ENCODE assay signal across 14 cellular contexts in the genomic region with DNA sequence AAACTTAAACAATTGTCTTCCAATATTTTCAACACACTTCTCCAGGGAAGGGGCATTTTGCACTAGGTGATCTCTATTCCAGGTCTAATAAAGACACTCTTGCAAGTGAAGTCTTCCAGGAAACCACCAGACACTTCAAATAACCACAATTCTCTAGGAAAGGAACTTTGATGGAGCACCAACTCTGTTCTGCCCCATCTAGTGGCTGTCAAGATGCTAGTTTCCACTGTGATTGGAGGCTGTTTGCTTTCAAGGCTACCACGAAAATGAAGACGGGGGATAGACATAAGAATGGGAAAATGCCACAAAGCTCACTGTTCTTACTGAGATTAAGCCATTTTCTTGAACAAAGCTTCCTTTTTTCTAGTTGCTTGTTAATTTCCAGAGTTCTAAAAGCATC.
A peak's percentile ranks its signal among the peaks of the same experiment; 100 is the strongest.
DNase-seq lines count a peak whose midpoint lies in the region; ATAC-seq and TF ChIP-seq lines count a peak whose summit lies in the region.
"Had no signal": no experiment of that assay in that cellular context is flagged by ENCODE, and none has a peak within 500 bp of the region (broad histone marks: within the 10 kb centered on the region; RNA-seq: fewer than 3 reads in every experiment).

No MANE protein-coding gene starts in this region.

- H3K4me1 ChIP-seq in endodermal cell (ENCODE audit: control insufficient read depth, insufficient read depth, low read length): no peaks in the 10 kb centered on the region
- H3K4me1 ChIP-seq in neuronal stem cell (ENCODE audit: control insufficient read depth in 2 of 2, insufficient read depth in 1 of 2, low read depth in 1 of 2, low read length in 2 of 2): no peaks in the 10 kb centered on the region
- H3K4me1 ChIP-seq: parathyroid adenoma had no signal

- TF ChIP-seq CTCF in endodermal cell (conservative IDR thresholded peaks at IDR 0.05): peak; percentile 76

- H3K18ac ChIP-seq in neuronal stem cell (ENCODE audit: low read length): no peak overlapping the region

- H3K4me2 ChIP-seq in neuronal stem cell (ENCODE audit: insufficient read depth, low read length, poor library complexity, severe bottlenecking): no peak overlapping the region

- no peak overlapping the region for H3K4me3 ChIP-seq in endodermal cell (ENCODE audit: low read length)
- no peak overlapping the region for H3K4me3 ChIP-seq in neuronal stem cell (ENCODE audit: low read length in 2 of 2)

- H4K8ac ChIP-seq in neuronal stem cell (ENCODE audit: low read depth, low read length): no peak overlapping the region

- no peak overlapping the region for H4K91ac ChIP-seq in neuronal stem cell (ENCODE audit: low read depth, low read length, poor library complexity)

- H2BK15ac ChIP-seq in neuronal stem cell (ENCODE audit: low read length): no peak overlapping the region

- H3K27ac Mint-ChIP-seq in endodermal cell: no peak overlapping the region
- H3K27ac Mint-ChIP-seq: activated naive CD8-positive, alpha-beta T cell; T-helper 17 cell had no signal

- no peak overlapping the region for H2BK12ac ChIP-seq in neuronal stem cell (ENCODE audit: low read length)

- DNase-seq in ELF-1 (ENCODE audit: low read depth, low spot score) (peak; percentile 10), NCI-H82 treated with DMSO at 0.1 percent for 48 hours (lab: John Stamatoyannopoulos, UW; ENCODE audit: unreplicated experiment) (peak; percentile 0), endodermal cell (no peak), neuronal stem cell (ENCODE audit: low spot score) (no peak), LoVo (ENCODE audit: low spot score) (no peak)
- DNase-seq: NCI-H774; stimulated activated CD4-positive, alpha-beta T cell treated with anti-CD3 and anti-CD28 coated beads, Interleukin-2, amount 100 ng/mL, for 48 hours; stimulated activated naive CD4-positive, alpha-beta T cell; T-helper 17 cell had no signal

- WGBS in endodermal cell (ENCODE audit: insufficient coverage in 1 of 2, insufficient read length in 1 of 2), 2 experiments: 39% methylated on average over 2 of the region's 2 CpGs; no CpG with 5 or more reads in 1 of the 2 experiments
- no CpG with 5 or more reads among the region's 2 CpGs for WGBS in neuronal stem cell (ENCODE audit: extremely low coverage in 2 of 2, insufficient read length in 2 of 2, insufficient replicate concordance in 1 of 2), 2 donors

- H2BK5ac ChIP-seq in neuronal stem cell (ENCODE audit: low read length): no peak overlapping the region

- H2BK120ac ChIP-seq in neuronal stem cell (ENCODE audit: low read depth, low read length): no peak overlapping the region

- H2AFZ ChIP-seq in neuronal stem cell (ENCODE audit: low read length): peak overlapping the region; percentile 34
- H2AFZ ChIP-seq: parathyroid adenoma had no signal

- H3K4me3 Mint-ChIP-seq in endodermal cell: no peak overlapping the region
- H3K4me3 Mint-ChIP-seq: activated naive CD8-positive, alpha-beta T cell; T-helper 17 cell had no signal

- H3K36me3 ChIP-seq in endodermal cell (ENCODE audit: control insufficient read depth, insufficient read depth, low read length) (no peaks in the 10 kb centered on the region), neuronal stem cell (replicated peaks in 1 of 2; ENCODE audit: control insufficient read depth in 2 of 2, insufficient read depth in 2 of 2, low read length in 2 of 2) (no peaks in the 10 kb centered on the region)

- H3K27me3 ChIP-seq in endodermal cell (ENCODE audit: control insufficient read depth, insufficient read depth, low read length, poor library complexity, severe bottlenecking) (no peaks in the 10 kb centered on the region), neuronal stem cell (ENCODE audit: control insufficient read depth in 3 of 3, insufficient read depth in 3 of 3, low read depth in 1 of 3, low read length in 3 of 3) (no peaks in the 10 kb centered on the region)

- H2AK5ac ChIP-seq in neuronal stem cell (ENCODE audit: low read depth, low read length): no peak overlapping the region

- no peak overlapping the region for H3K23ac ChIP-seq in neuronal stem cell (ENCODE audit: low read depth, low read length, poor library complexity)

- H3K36me3 Mint-ChIP-seq in endodermal cell (ENCODE audit: low read depth): no peaks in the 10 kb centered on the region
- H3K36me3 Mint-ChIP-seq: activated naive CD8-positive, alpha-beta T cell had no signal

- peaks cover 4% of the 10 kb centered on the region for H3K9me3 Mint-ChIP-seq in endodermal cell

- no peaks in the 10 kb centered on the region for H3K27me3 Mint-ChIP-seq in endodermal cell (ENCODE audit: insufficient read depth)
- H3K27me3 Mint-ChIP-seq: activated naive CD8-positive, alpha-beta T cell; T-helper 17 cell had no signal

- no peak overlapping the region for H3K14ac ChIP-seq in neuronal stem cell (ENCODE audit: low read length)

- ATAC-seq in GM21576 (IDR thresholded peaks at IDR 0.05; ENCODE audit: unreplicated experiment): no peak
- ATAC-seq in HG02938 (IDR thresholded peaks at IDR 0.05; ENCODE audit: unreplicated experiment): no peak
- no peak for ATAC-seq in GM21423 (IDR thresholded peaks at IDR 0.05; ENCODE audit: unreplicated experiment)
- ATAC-seq: T-helper 17 cell had no signal

- H3K79me1 ChIP-seq in neuronal stem cell (ENCODE audit: low read depth, low read length): no peaks in the 10 kb centered on the region

- H3K4ac ChIP-seq in neuronal stem cell (ENCODE audit: low read length): no peak overlapping the region

- H3K9ac ChIP-seq in endodermal cell (ENCODE audit: extremely low read depth, low read length, poor library complexity, severe bottlenecking) (no peak overlapping the region), neuronal stem cell (ENCODE audit: low read depth, low read length, poor library complexity) (no peak overlapping the region)
- H3K9ac ChIP-seq: parathyroid adenoma had no signal

- H3K9me3 ChIP-seq in endodermal cell (ENCODE audit: control insufficient read depth, low read length) (no peaks in the 10 kb centered on the region), neuronal stem cell (replicated peaks in 1 of 2; ENCODE audit: control insufficient read depth in 2 of 2, insufficient read depth in 1 of 2, low read depth in 1 of 2, low read length in 2 of 2) (no peaks in the 10 kb centered on the region)

- H3K27ac ChIP-seq in endodermal cell (ENCODE audit: low read depth, low read length): no peak overlapping the region
- no peak overlapping the region for H3K27ac ChIP-seq in neuronal stem cell (replicated peaks; ENCODE audit: low read length)
- H3K27ac ChIP-seq: parathyroid adenoma had no signal

- peaks cover 3% of the 10 kb centered on the region for H3K4me1 Mint-ChIP-seq in endodermal cell
- H3K4me1 Mint-ChIP-seq: T-helper 17 cell had no signal

Comparison
In these comparisons a context has a peak if more than half of its experiments do, and no peak if none do; other contexts are left out.
1. DNase-seq: peak in ELF-1 (single experiment) and NCI-H82 treated with DMSO at 0.1 percent for 48 hours (single experiment); none in endodermal cell (single experiment), neuronal stem cell (single experiment) and LoVo (single experiment).